Comparison of ENCODE assay signal across 8 cellular contexts in genomic region chr1:155086182-155086741, GRCh38. TPM values are rescaled to one million over a fixed set of nuclear protein-coding genes. Genes with fewer than 3 reads are reported as not detected.
DNase-seq lines count a peak whose midpoint lies in the region; ATAC-seq and TF ChIP-seq lines count a peak whose summit lies in the region.

No MANE protein-coding gene starts in this region.

- H3K4me3 ChIP-seq in RWPE2 (ENCODE audit: severe bottlenecking) (peak overlapping the region; percentile 56), aorta (ENCODE audit: low read length in 2 of 2) (no peak overlapping the region)

- H3K9me3 Mint-ChIP-seq in CD4-positive, alpha-beta T cell = no peaks in the 10 kb centered on the region

- POLR2A ChIA-PET in CD4-positive, alpha-beta T cell (lab: Charles Lee) = interaction anchor here (1.8 to 2.2 kb wide), 4 partner anchors 16 to 113 kb away, joined by 6 to 17 read pairs (median 10); partner anchors contain the start of genes ADAM15, KRTCAP2 and TRIM46

- DNase-seq in CD4-positive, alpha-beta T cell = peak; percentile 69 to 86 (median 76)
- DNase-seq in HK-2 (ENCODE audit: unreplicated experiment) (peak; percentile 77), RWPE2 (ENCODE audit: low spot score) (peak; percentile 68), germinal center (ENCODE audit: low spot score) (peak; percentile 85), pons (ENCODE audit: low spot score) (peak; percentile 35), aorta (peak; percentile 75 to 91), cortex of kidney (lab: John Stamatoyannopoulos, UW) (no peak)
- DNase-seq in activated effector memory CD4-positive, alpha-beta T cell treated with Interleukin-2 at 50 U/mL for 16 hours = peak; percentile 69

- intact Hi-C loops in CD4-positive, alpha-beta T cell (cut with DNase I, micrococcal nuclease) = loop anchor here (2.0 to 10.0 kb wide), 6 partner anchors 45 to 761 kb away; partner anchors contain the start of genes AQP10 (in 1 of the 2), ATP8B2 (in 1 of the 2), IL6R (in 1 of the 2) and PBXIP1 (in 1 of the 2)
- intact Hi-C loops in aorta (cut with DNase I) = no loop called here

- H3K27ac ChIP-seq in CD4-positive, alpha-beta T cell (ENCODE audit: low read depth, low read length) = no peak overlapping the region
- H3K27ac ChIP-seq in RWPE2 (ENCODE audit: poor library complexity, severe bottlenecking) (peak overlapping the region; percentile 63), aorta (ENCODE audit: low read depth in 1 of 2, low read length in 2 of 2) (no peak overlapping the region)

- H3K9me3 ChIP-seq in CD4-positive, alpha-beta T cell (ENCODE audit: control insufficient read depth, low read length) = no peaks in the 10 kb centered on the region
- H3K9me3 ChIP-seq in RWPE2 (ENCODE audit: severe bottlenecking) (no peaks in the 10 kb centered on the region), aorta (ENCODE audit: control insufficient read depth, low read length) (no peaks in the 10 kb centered on the region)

- peak; percentile 19 for ATAC-seq in CD4-positive, alpha-beta T cell (ENCODE audit: poor library complexity)
- ATAC-seq in RWPE2 (ENCODE audit: low read depth) (no peak), aorta (ENCODE audit: low FRiP score) (peak; percentile 67)

- CTCF ChIA-PET in CD4-positive, alpha-beta T cell (lab: Charles Lee) = interaction anchor here (0.6 to 3.0 kb wide), 10 partner anchors 8 to 607 kb away, joined by 3 to 78 read pairs (median 5); partner anchors contain the start of genes EFNA4 and KRTCAP2

- H3K36me3 ChIP-seq in RWPE2 (ENCODE audit: low read depth) = no peaks in the 10 kb centered on the region
- H3K36me3 ChIP-seq in aorta (ENCODE audit: control insufficient read depth in 1 of 2, insufficient read depth in 2 of 2, low read length in 1 of 2) = no peaks in the 10 kb centered on the region

- peaks cover 14% of the 10 kb centered on the region for H3K4me1 ChIP-seq in RWPE2 (ENCODE audit: insufficient read depth, poor library complexity, severe bottlenecking)
- no peaks in the 10 kb centered on the region for H3K4me1 ChIP-seq in aorta (ENCODE audit: control insufficient read depth in 1 of 2, insufficient read depth in 2 of 2, low read length in 2 of 2)

- peaks cover 3% of the 10 kb centered on the region for H3K36me3 Mint-ChIP-seq in CD4-positive, alpha-beta T cell (ENCODE audit: low read depth)

- H3K4me3 Mint-ChIP-seq in CD4-positive, alpha-beta T cell = peak overlapping the region; percentile 83

- WGBS in aorta, 2 donors = 27 to 32% methylated on average over 21 of the region's 21 CpGs

- peak; percentile 99 for TF ChIP-seq CTCF in CD4-positive, alpha-beta T cell (IDR thresholded peaks at IDR 0.05)
- peak; percentile 96 for TF ChIP-seq CTCF in RWPE2 (IDR thresholded peaks at IDR 0.05; ENCODE audit: poor library complexity, severe bottlenecking)

- H3K4me1 Mint-ChIP-seq in CD4-positive, alpha-beta T cell (ENCODE audit: low read depth) = peaks cover 48% of the 10 kb centered on the region

- H3K27me3 ChIP-seq in CD4-positive, alpha-beta T cell (ENCODE audit: control insufficient read depth, insufficient read depth, low read length) = peaks cover 32% of the 10 kb centered on the region
- H3K27me3 ChIP-seq in RWPE2 (ENCODE audit: insufficient read depth, poor library complexity, severe bottlenecking) (peaks cover 13% of the 10 kb centered on the region), aorta (ENCODE audit: control insufficient read depth in 1 of 2, insufficient read depth in 2 of 2, low read length in 1 of 2) (no peaks in the 10 kb centered on the region)

- H3K27ac Mint-ChIP-seq in CD4-positive, alpha-beta T cell = peak overlapping the region; percentile 82

- peaks cover 32% of the 10 kb centered on the region for H3K27me3 Mint-ChIP-seq in CD4-positive, alpha-beta T cell

RNA-seq across cellular contexts. Expression of gene EFNA3, which starts 7.6 kb away (rescaled TPM):
- total RNA-seq in CD4-positive, alpha-beta T cell = under 1 TPM; 0.22 to 0.47 TPM
- 1 to 10 TPM; 1.8 to 3.2 TPM for total RNA-seq in aorta
- under 1 TPM in 1 of 2 donors, not detected in 1; 0.41 TPM for polyA plus RNA-seq in aorta

RNA-seq across cellular contexts. Expression of gene EFNA4, which starts 22.7 kb away (rescaled TPM):
- total RNA-seq in CD4-positive, alpha-beta T cell = 1 to 10 TPM; 2.4 to 3.3 TPM
- total RNA-seq in aorta = 1 to 10 TPM; 3.0 to 5.7 TPM
- polyA plus RNA-seq in aorta = 1 to 10 TPM; 3.9 to 4.0 TPM

RNA-seq across cellular contexts. Expression of gene ADAM15, which starts 35.1 kb away (rescaled TPM):
- 10 to 100 TPM; 17.2 to 20.1 TPM for total RNA-seq in CD4-positive, alpha-beta T cell
- 100 to 1,000 TPM; 129 to 180 TPM for total RNA-seq in aorta
- polyA plus RNA-seq in aorta = 10 to 100 TPM; 17.3 to 89.3 TPM

RNA-seq across cellular contexts. Expression of gene EFNA1, which starts 41.4 kb away (rescaled TPM):
- total RNA-seq in CD4-positive, alpha-beta T cell = 1 to 10 TPM; 4.2 to 5.9 TPM
- total RNA-seq in aorta = 10 to 100 TPM; 18.9 to 49.1 TPM
- polyA plus RNA-seq in aorta = 10 to 100 TPM in 1 of 2 donors, 1 to 10 TPM in 1; 7.1 to 12.1 TPM

RNA-seq across cellular contexts. Expression of gene SLC50A1, which starts 49.4 kb away (rescaled TPM):
- total RNA-seq in CD4-positive, alpha-beta T cell = 10 to 100 TPM; 10.2 to 12.5 TPM
- 10 to 100 TPM; 19.8 to 26.8 TPM for total RNA-seq in aorta
- 10 to 100 TPM; 22.7 to 28.2 TPM for polyA plus RNA-seq in aorta

Comparison
In these comparisons a context has a peak if more than half of its experiments do, and no peak if none do; other contexts are left out.
1. RNA of gene ADAM15, which starts 35.1 kb away (total RNA-seq): 129 to 180 TPM in aorta; 17.2 to 20.1 TPM in CD4-positive, alpha-beta T cell; every median in the first group is over 4 times any median in the second.
2. intact Hi-C loops: an anchor here in CD4-positive, alpha-beta T cell (2.0 to 10.0 kb wide); none called in aorta.